Comparison of ENCODE assay signal across 25 cellular contexts in genomic region chr9:91557352-91557751, GRCh38.
"Had no signal": no experiment of that assay in that cellular context is flagged by ENCODE, and none has a peak within 500 bp of the region (broad histone marks: within the 10 kb centered on the region; RNA-seq: fewer than 3 reads in every experiment).

No MANE protein-coding gene starts in this region.

- H3K9me3 ChIP-seq: esophagus muscularis mucosa, gastrocnemius medialis, heart right ventricle, left lung, lower lobe of right lung, mucosa of descending colon had no signal

- H3K36me3 ChIP-seq: esophagus muscularis mucosa, gastrocnemius medialis, heart right ventricle, left lung, lower lobe of right lung had no signal

- ATAC-seq: effector memory CD8-positive, alpha-beta T cell; gastrocnemius medialis; heart right ventricle; left cardiac atrium; left lung; left ventricle myocardium superior; lower lobe of right lung; mucosa of descending colon; naive thymus-derived CD8-positive, alpha-beta T cell had no signal

- H3K4me1 ChIP-seq: gastrocnemius medialis, left lung, lower lobe of right lung had no signal

- H3K4me3 ChIP-seq: coronary artery, dorsolateral prefrontal cortex, esophagus muscularis mucosa, gastrocnemius medialis, heart right ventricle, left lung, lower lobe of right lung, mucosa of descending colon had no signal

- H3K27ac ChIP-seq: coronary artery, dorsolateral prefrontal cortex, esophagus muscularis mucosa, gastrocnemius medialis, heart right ventricle, left lung, lower lobe of right lung had no signal

- H3K27me3 ChIP-seq: dorsolateral prefrontal cortex, esophagus muscularis mucosa, gastrocnemius medialis, heart right ventricle had no signal

- FAIRE-seq: endothelial cell of umbilical vein, islet of Langerhans, keratinocyte had no signal

- DNase-seq: dermis blood vessel endothelial cell; dorsolateral prefrontal cortex; effector CD4-positive, alpha-beta T cell; effector memory CD8-positive, alpha-beta T cell; endodermal cell; foreskin fibroblast; foreskin melanocyte; gastrocnemius medialis; glutamatergic neuron; head of caudate nucleus; heart right ventricle; hippocampal formation; left cardiac atrium; left lung; left ventricle myocardium superior; lower lobe of right lung; mesenchymal stem cell; mucosa of descending colon; naive B cell; naive thymus-derived CD8-positive, alpha-beta T cell had no signal
